ENCODE assay signal across 1 cellular context in genomic region chr3:149129326-149130123, GRCh38.
TF ChIP-seq lines count a peak whose summit lies in the region.

Gene HPS3 (plus strand): TSS chr3:149129638. CDS start chr3:149129724, 86 bp downstream.

TF ChIP-seq in GM12878, 131 proteins besides CTCF, POLR2A, EP300 and RAD21 (continued from another document):
- TF ChIP-seq E4F1 (IDR thresholded peaks at IDR 0.05; ENCODE audit: borderline replicate concordance, partially characterized antibody) (peak; percentile 63), RUNX3 (IDR thresholded peaks at IDR 0.05; ENCODE audit: low read length) (peak; percentile 78), ASH2L (IDR thresholded peaks at IDR 0.05; ENCODE audit: borderline replicate concordance, low read depth) (peak; percentile 90; the same call in 1 of the 2 replicates), SMARCA5 (IDR thresholded peaks at IDR 0.05) (peak; percentile 78), KDM1A (IDR thresholded peaks at IDR 0.05; ENCODE audit: borderline replicate concordance) (no peak), CEBPZ (IDR thresholded peaks at IDR 0.05; ENCODE audit: low read depth, low read length) (no peak), CREM (IDR thresholded peaks at IDR 0.05; ENCODE audit: low read depth) (peak; percentile 71; the same call in 1 of the 2 replicates), NBN (IDR thresholded peaks at IDR 0.05) (0 out of 2 replicates have a peak, but pooled peaks have one; percentile 37), TAF1 (IDR thresholded peaks at IDR 0.05; ENCODE audit: borderline replicate concordance, low read depth, low read length) (no peak), NR2F1 (conservative IDR thresholded peaks at IDR 0.05) (peak; percentile 60)
TF ChIP-seq in GM12878: peak in this region for 46.
